Comparison of ENCODE assay signal across 25 cellular contexts in the genomic region with DNA sequence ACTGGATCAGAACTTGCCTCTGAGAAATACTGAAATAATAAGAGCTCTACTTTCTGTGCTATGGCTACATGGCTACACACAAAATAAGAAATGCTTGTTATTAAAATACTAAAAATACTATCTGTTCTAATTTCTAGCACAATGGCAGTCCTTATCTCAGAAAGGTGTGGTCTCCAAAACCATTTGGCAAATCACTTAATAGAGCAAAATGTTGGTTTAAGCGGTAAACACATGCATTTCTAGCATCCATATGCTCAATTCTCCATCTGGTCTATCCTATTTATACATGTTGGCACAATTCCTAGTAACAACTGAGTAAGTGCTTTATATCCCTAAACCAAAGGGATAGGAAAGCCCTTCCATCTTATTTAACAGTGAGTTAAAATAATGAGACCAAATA.
DNase-seq lines count a peak whose midpoint lies in the region; FAIRE-seq and TF ChIP-seq lines count a peak whose summit lies in the region.
"Had no signal": no experiment of that assay in that cellular context is flagged by ENCODE, and none has a peak within 500 bp of the region (broad histone marks: within the 10 kb centered on the region; RNA-seq: fewer than 3 reads in every experiment).

No MANE protein-coding gene starts in this region.

- H3K4me3 ChIP-seq in GM23248 = no peak overlapping the region
- H3K4me3 ChIP-seq: esophagus muscularis mucosa, tibial nerve had no signal

- H3K79me2 ChIP-seq in GM23248 (ENCODE audit: insufficient read depth) = peaks cover 100% of the 10 kb centered on the region

- no peaks in the 10 kb centered on the region; the same call in 1 of the 2 replicates for H3K36me3 ChIP-seq in GM23248 (ENCODE audit: low read depth)
- H3K36me3 ChIP-seq: esophagus muscularis mucosa, tibial nerve had no signal

- TF ChIP-seq CTCF in D721Med (IDR thresholded peaks at IDR 0.05; ENCODE audit: insufficient read depth, missing control alignments) = no peak

- H3K27me3 ChIP-seq in GM23248 (replicated peaks; ENCODE audit: insufficient read depth) = no peaks in the 10 kb centered on the region
- H3K27me3 ChIP-seq: esophagus muscularis mucosa, tibial nerve had no signal

- FAIRE-seq in D721Med (lab: Jason Lieb, UNC) = no peak
- FAIRE-seq: endometrium, GM12891 had no signal

- H3K9ac ChIP-seq in GM23248 = no peak overlapping the region

- H3F3A ChIP-seq in GM23248 (ENCODE audit: insufficient read depth) = peaks cover 43% of the 10 kb centered on the region

- 93 to 100% methylated on average over 1 of the region's 1 CpG for WGBS in GM23248 (ENCODE audit: low coverage in 1 of 2, low lambda C conversion rate in 2 of 2, missing lambda C conversion rate in 2 of 2), 2 experiments

- DNase-seq in D721Med (ENCODE audit: insufficient read length, low spot score) (peak; percentile 17), GM23248 (peak; percentile 18), NCI-H446 (lab: John Stamatoyannopoulos, UW) (peak; percentile 61 to 82), cerebellum (ENCODE audit: low spot score) (peak; percentile 50), HK-2 (ENCODE audit: unreplicated experiment) (no peak), NCI-H187 treated with DMSO at 0.1 percent for 48 hours (lab: John Stamatoyannopoulos, UW) (no peak), nucleus accumbens (lab: John Stamatoyannopoulos, UW) (no peak)
- DNase-seq: ACHN; activated CD4-positive, alpha-beta T cell treated with anti-CD3 and anti-CD28 coated beads, Interleukin-2, amount 50 U/mL, for 48 hours; activated naive CD4-positive, alpha-beta T cell; activated T-cell treated with anti-CD3 and anti-CD28 coated beads, Interleukin-2, amount 50 U/mL, for 72 hours; CD4-positive, alpha-beta memory T cell; foreskin melanocyte; HCEC 1CT; Karpas-422; NCI-H187; NCI-H2227 treated with DMSO at 0.1 percent for 48 hours; NCI-H774; OCI-M1; stimulated activated CD4-positive, alpha-beta T cell treated with anti-CD3 and anti-CD28 coated beads, Interleukin-4, amount 100 ng/mL, for 24 hours; T-cell had no signal

- no peaks in the 10 kb centered on the region for H3K4me1 ChIP-seq in GM23248 (ENCODE audit: insufficient read depth)

- H3K27ac ChIP-seq in GM23248 = no peak overlapping the region
- H3K27ac ChIP-seq: esophagus muscularis mucosa, tibial nerve had no signal

- no peak overlapping the region for H2AFZ ChIP-seq in GM23248

- no peaks in the 10 kb centered on the region for H3K9me3 ChIP-seq in GM23248 (ENCODE audit: low read depth)
- H3K9me3 ChIP-seq: esophagus muscularis mucosa, tibial nerve had no signal

- in situ Hi-C loops in GM23248 (cut with MboI) = no loop called here

- H3K9me2 ChIP-seq in GM23248 (ENCODE audit: insufficient read depth) = no peaks in the 10 kb centered on the region

- no peak overlapping the region for H3K4me2 ChIP-seq in GM23248 (ENCODE audit: unreplicated experiment)

- peaks cover 4% of the 10 kb centered on the region; the same call in 1 of the 2 replicates for H4K20me1 ChIP-seq in GM23248 (ENCODE audit: insufficient read depth)

Comparison
In these comparisons a context has a peak if more than half of its experiments do, and no peak if none do; other contexts are left out.
1. DNase-seq: peak in D721Med (single experiment), GM23248 (single experiment), NCI-H446 (2 of 2) and cerebellum (single experiment); none in HK-2 (single experiment), NCI-H187 treated with DMSO at 0.1 percent for 48 hours (single experiment) and nucleus accumbens (0 of 56).